22 cellular contexts compared by ENCODE assay signal in genomic region chr20:48159156-48159971, GRCh38.
"Had no signal": no experiment of that assay in that cellular context is flagged by ENCODE, and none has a peak within 500 bp of the region (broad histone marks: within the 10 kb centered on the region; RNA-seq: fewer than 3 reads in every experiment).

No MANE protein-coding gene starts in this region.

- H3K9me3 ChIP-seq: tibial nerve, uterus had no signal

- H3K4me1 Mint-ChIP-seq: activated CD4-positive, alpha-beta T cell treated with anti-CD3 and anti-CD28 coated beads, Interleukin-2, amount 10 ng/mL, durations not matched to agents 24 days and 14 days; activated naive CD8-positive, alpha-beta T cell treated with anti-CD3 and anti-CD28 coated beads, Interleukin-2, amount 10 ng/mL, durations not matched to agents 7 days and 5 days; naive B cell had no signal

- H3K27me3 ChIP-seq: tibial nerve, uterus had no signal

- H3K4me3 Mint-ChIP-seq: activated CD4-positive, alpha-beta T cell treated with anti-CD3 and anti-CD28 coated beads, Interleukin-2, amount 10 ng/mL, durations not matched to agents 24 days and 14 days; activated CD8-positive, alpha-beta T cell treated with anti-CD3 and anti-CD28 coated beads for 36 hours; activated naive CD8-positive, alpha-beta T cell treated with anti-CD3 and anti-CD28 coated beads, Interleukin-2, amount 10 ng/mL, durations not matched to agents 7 days and 5 days; neural crest cell had no signal

- H3K4me1 ChIP-seq: left ventricle myocardium inferior, uterus had no signal

- H3K27ac Mint-ChIP-seq: activated CD4-positive, alpha-beta T cell treated with anti-CD3 and anti-CD28 coated beads, Interleukin-2, amount 10 ng/mL, durations not matched to agents 24 days and 14 days; activated CD8-positive, alpha-beta T cell treated with anti-CD3 and anti-CD28 coated beads for 36 hours; activated naive CD8-positive, alpha-beta T cell treated with anti-CD3 and anti-CD28 coated beads, Interleukin-2, amount 10 ng/mL, durations not matched to agents 7 days and 5 days; activated T-helper 2 cell treated with anti-CD3 and anti-CD28 coated beads, Interferon-gamma antibody, Interleukin-2, Interleukin-4, amounts not matched to agents 10 μg/mL and 5 μg/mL and 100 μg/mL, durations not matched to agents 14 hours and 24 hours and 36 hours; naive B cell; progenitor cell of endocrine pancreas had no signal

- H3K4me3 ChIP-seq: left ventricle myocardium inferior, mucosa of descending colon, tibial nerve, uterus had no signal

- H3K36me3 Mint-ChIP-seq: activated naive CD8-positive, alpha-beta T cell treated with anti-CD3 and anti-CD28 coated beads, Interleukin-2, amount 10 ng/mL, durations not matched to agents 7 days and 5 days had no signal

- H3K27ac ChIP-seq: left ventricle myocardium inferior, tibial nerve had no signal

- H3K9me3 Mint-ChIP-seq: activated CD4-positive, alpha-beta T cell treated with anti-CD3 and anti-CD28 coated beads, Interleukin-2, amount 10 ng/mL, durations not matched to agents 24 days and 14 days; activated CD8-positive, alpha-beta T cell treated with anti-CD3 and anti-CD28 coated beads for 36 hours; activated T-helper 2 cell treated with anti-CD3 and anti-CD28 coated beads, Interferon-gamma antibody, Interleukin-2, Interleukin-4, amounts not matched to agents 10 μg/mL and 5 μg/mL and 100 μg/mL, durations not matched to agents 14 hours and 24 hours and 36 hours had no signal

- ATAC-seq: activated CD8-positive, alpha-beta T cell treated with anti-CD3 and anti-CD28 coated beads for 36 hours; mucosa of descending colon; stimulated activated naive CD8-positive, alpha-beta T cell treated with anti-CD3 and anti-CD28 coated beads, Interleukin-15, Interleukin-2, amounts not matched to agents 100 U/mL and 50 U/mL, for 24 hours had no signal

- H3K36me3 ChIP-seq: left ventricle myocardium inferior, tibial nerve, uterus had no signal

- FAIRE-seq: colon had no signal

- DNase-seq: activated CD4-positive, alpha-beta T cell treated with anti-CD3 and anti-CD28 coated beads, Interleukin-2, amount 10 ng/mL, durations not matched to agents 24 days and 14 days; activated CD4-positive, CD25-positive, alpha-beta regulatory T cell; activated CD8-positive, alpha-beta T cell treated with anti-CD3 and anti-CD28 coated beads for 36 hours; activated naive CD4-positive, alpha-beta T cell treated with Interleukin-2 at 50 U/mL for 16 hours; activated naive CD8-positive, alpha-beta T cell treated with anti-CD3 and anti-CD28 coated beads, Interleukin-2, amount 10 ng/mL, durations not matched to agents 7 days and 5 days; activated T-cell treated with anti-CD3 and anti-CD28 coated beads, Interleukin-2, amount 50 U/mL, for 1 hour; amygdala; central memory CD4-positive, alpha-beta T cell; foreskin melanocyte; head of caudate nucleus; kidney glomerular epithelial cell; left ventricle myocardium inferior; mucosa of descending colon; naive B cell; stimulated activated naive CD8-positive, alpha-beta T cell treated with anti-CD3 and anti-CD28 coated beads, Interleukin-15, Interleukin-2, amounts not matched to agents 100 U/mL and 50 U/mL, for 24 hours; T1000; uterus had no signal
